27 cellular contexts compared by ENCODE assay signal in the genomic region with DNA sequence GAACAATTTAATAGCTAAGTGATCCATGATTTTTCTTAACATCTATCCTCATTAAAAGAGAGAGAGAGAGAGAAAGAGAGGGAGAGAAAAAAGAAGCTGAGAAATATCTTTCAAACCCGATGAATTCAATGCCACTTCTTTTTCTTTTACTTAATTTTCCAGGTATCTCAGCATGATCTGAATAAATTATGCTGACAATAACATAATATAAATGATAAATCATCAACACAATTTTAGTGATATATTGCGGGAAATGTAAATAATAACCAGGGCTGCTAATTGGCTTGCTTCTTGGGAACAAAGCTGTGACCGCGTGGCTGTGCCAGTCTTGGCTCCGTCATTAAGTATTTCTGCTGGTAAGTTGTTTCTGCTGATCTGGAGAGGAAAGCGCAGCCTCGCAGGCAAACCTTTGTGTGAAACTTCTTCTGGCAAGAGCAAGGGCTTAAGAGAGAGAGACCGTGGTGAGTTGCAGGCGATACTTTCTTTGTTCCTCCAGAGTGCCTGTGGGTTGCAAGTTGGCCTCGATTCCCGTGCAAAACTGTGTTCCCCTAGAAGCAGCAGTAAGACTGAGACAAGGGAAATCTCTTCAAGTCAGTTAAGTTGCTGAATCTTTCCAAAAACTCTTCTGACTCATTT.
DNase-seq lines count a peak whose midpoint lies in the region; ATAC-seq, FAIRE-seq and TF ChIP-seq lines count a peak whose summit lies in the region.
"Had no signal": no experiment of that assay in that cellular context is flagged by ENCODE, and none has a peak within 500 bp of the region (broad histone marks: within the 10 kb centered on the region; RNA-seq: fewer than 3 reads in every experiment).

No MANE protein-coding gene starts in this region.

- no peak overlapping the region for H2BK5ac ChIP-seq in neuronal stem cell (ENCODE audit: low read length)

- no peak overlapping the region for H2BK120ac ChIP-seq in neuronal stem cell (ENCODE audit: low read depth, low read length)

- H3K9me2 ChIP-seq in hepatocyte (replicated peaks; ENCODE audit: insufficient read depth): no peaks in the 10 kb centered on the region

- no peak overlapping the region for H2BK12ac ChIP-seq in neuronal stem cell (ENCODE audit: low read length)

- intact Hi-C loops in HepG2 (cut with micrococcal nuclease; ENCODE audit: unreplicated experiment) (no loop called here), right lobe of liver (cut with DNase I) (no loop called here)

- 50% methylated on average over 11 of the region's 11 CpGs for WGBS in HepG2 (ENCODE audit: low lambda C conversion rate)
- 44% methylated on average over 8 of the region's 11 CpGs for WGBS in right lobe of liver (ENCODE audit: insufficient coverage, low coverage, low lambda C conversion rate, missing lambda C conversion rate)
- 58% methylated on average over 11 of the region's 11 CpGs for WGBS in hepatocyte (ENCODE audit: low lambda C conversion rate, missing lambda C conversion rate)
- no CpG with 5 or more reads among the region's 11 CpGs for WGBS in neuronal stem cell (ENCODE audit: extremely low coverage in 2 of 2, insufficient read length in 2 of 2, insufficient replicate concordance in 1 of 2), 2 donors

- no peaks in the 10 kb centered on the region for H3K36me3 ChIP-seq in HepG2 (replicated peaks in 1 of 2; ENCODE audit: control insufficient read depth in 1 of 2, insufficient read depth in 2 of 2, low read length in 2 of 2)
- no peaks in the 10 kb centered on the region for H3K36me3 ChIP-seq in right lobe of liver
- no peaks in the 10 kb centered on the region for H3K36me3 ChIP-seq in hepatocyte (replicated peaks; ENCODE audit: insufficient read depth, low read depth)
- no peaks in the 10 kb centered on the region for H3K36me3 ChIP-seq in neuronal stem cell (replicated peaks in 1 of 2; ENCODE audit: control insufficient read depth in 2 of 2, insufficient read depth in 2 of 2, low read length in 2 of 2)
- H3K36me3 ChIP-seq: breast epithelium, spleen had no signal

- H3K4me3 ChIP-seq in HepG2 (replicated peaks in 1 of 3; ENCODE audit: insufficient read depth in 1 of 3, low read depth in 2 of 3, low read length in 3 of 3): no peak overlapping the region
- H3K4me3 ChIP-seq in right lobe of liver: no peak overlapping the region
- no peak overlapping the region for H3K4me3 ChIP-seq in hepatocyte
- no peak overlapping the region for H3K4me3 ChIP-seq in neuronal stem cell (ENCODE audit: low read length in 2 of 2)
- H3K4me3 ChIP-seq: spleen had no signal

- H2AK5ac ChIP-seq in neuronal stem cell (ENCODE audit: low read depth, low read length): no peak overlapping the region

- in situ Hi-C loops in HepG2 (cut with HindIII; ENCODE audit: extremely low pct_ligation_motif_present, low pct_unique_long_range_greater_than_20kb): no loop called here

- DNase-seq in HepG2 (ENCODE audit: low spot score) (no peak), right lobe of liver (no peak), hepatocyte (ENCODE audit: low spot score) (no peak), neuronal stem cell (ENCODE audit: low spot score) (peak; percentile 20), NCI-H748 treated with DMSO at 0.1 percent for 48 hours (lab: John Stamatoyannopoulos, UW) (no peak), KG1 (lab: John Stamatoyannopoulos, UW) (no peak), NCI-H82 treated with DMSO at 0.1 percent for 48 hours (lab: John Stamatoyannopoulos, UW; ENCODE audit: unreplicated experiment) (no peak)
- DNase-seq in activated CD4-positive, alpha-beta T cell treated with anti-CD3 and anti-CD28 coated beads for 48 hours: no peak
- DNase-seq: 8988T; activated CD4-positive, alpha-beta T cell treated with anti-CD3 and anti-CD28 coated beads, Interleukin-2, amount 50 U/mL, for 48 hours; activated effector memory CD4-positive, alpha-beta T cell treated with Interleukin-2 at 50 U/mL for 16 hours; EL; GOT3; left cardiac atrium; mesenchymal stem cell; MM.1S; natural killer cell; NCI-H146; NCI-H2171 treated with DMSO at 0.1 percent for 48 hours; NCI-H526; spleen; stimulated activated CD4-positive, alpha-beta T cell treated with anti-CD3 and anti-CD28 coated beads, Interleukin-4, amount 100 ng/mL, for 4 hours had no signal

- H3K27ac ChIP-seq in HepG2 (ENCODE audit: extremely low read length, insufficient read depth, low read length): no peak overlapping the region
- H3K27ac ChIP-seq in right lobe of liver: no peak overlapping the region
- no peak overlapping the region for H3K27ac ChIP-seq in hepatocyte
- no peak overlapping the region for H3K27ac ChIP-seq in neuronal stem cell (replicated peaks; ENCODE audit: low read length)
- H3K27ac ChIP-seq: breast epithelium, RWPE1, spleen had no signal

- ATAC-seq in HepG2: no peak
- ATAC-seq in right lobe of liver: no peak
- ATAC-seq: natural killer cell, SK-N-SH treated with all-trans-retinoic acid at 6 μM for 48 hours, WTC11 had no signal

- no peak overlapping the region for H2BK15ac ChIP-seq in neuronal stem cell (ENCODE audit: low read length)

- TF ChIP-seq RAD21 in HepG2 (CRISPR knock-in tag; IDR thresholded peaks at IDR 0.05): no peak

- no TSS peak for BruUV-seq in HepG2 (replicated peaks; lab: Mats Ljungman, UMichigan)

- POLR2A ChIA-PET in HepG2 (lab: Yijun Ruan, JAX): no interaction called here

- no peak overlapping the region for H3K23ac ChIP-seq in neuronal stem cell (ENCODE audit: low read depth, low read length, poor library complexity)

- H3K18ac ChIP-seq in neuronal stem cell (ENCODE audit: low read length): no peak overlapping the region

- no peak for FAIRE-seq in HepG2 (lab: Jason Lieb, UNC)
- FAIRE-seq: colon had no signal

- H2AFZ ChIP-seq in HepG2 (ENCODE audit: low read length) (no peak overlapping the region), hepatocyte (peak overlapping the region; percentile 21), neuronal stem cell (ENCODE audit: low read length) (no peak overlapping the region)

- no peaks in the 10 kb centered on the region for H3K4me1 ChIP-seq in HepG2 (ENCODE audit: insufficient read depth, low read length)
- no peaks in the 10 kb centered on the region for H3K4me1 ChIP-seq in right lobe of liver
- no peaks in the 10 kb centered on the region for H3K4me1 ChIP-seq in hepatocyte (ENCODE audit: insufficient read depth)
- H3K4me1 ChIP-seq in neuronal stem cell (ENCODE audit: control insufficient read depth in 2 of 2, insufficient read depth in 1 of 2, low read depth in 1 of 2, low read length in 2 of 2): peaks cover 0 to 2% of the 10 kb centered on the region in 2 donors
- H3K4me1 ChIP-seq: breast epithelium, spleen had no signal

- H3K4me2 ChIP-seq in HepG2 (ENCODE audit: low read depth, low read length): no peak overlapping the region
- H3K4me2 ChIP-seq in hepatocyte: no peak overlapping the region
- H3K4me2 ChIP-seq in neuronal stem cell (ENCODE audit: insufficient read depth, low read length, poor library complexity, severe bottlenecking): no peak overlapping the region

- no peak overlapping the region for H4K91ac ChIP-seq in neuronal stem cell (ENCODE audit: low read depth, low read length, poor library complexity)

- TF ChIP-seq POLR2A in HepG2 (IDR thresholded peaks at IDR 0.05; ENCODE audit: insufficient read depth in 1 of 2, low read depth in 2 of 2, low read length in 2 of 2): no peak
- TF ChIP-seq POLR2A in right lobe of liver (IDR thresholded peaks at IDR 0.05): no peak

- H3K14ac ChIP-seq in neuronal stem cell (ENCODE audit: low read length): no peak overlapping the region

- H3K9me3 ChIP-seq in HepG2 (ENCODE audit: low read length) (peaks cover 99% of the 10 kb centered on the region), right lobe of liver (no peaks in the 10 kb centered on the region), hepatocyte (ENCODE audit: low read depth) (no peaks in the 10 kb centered on the region), neuronal stem cell (replicated peaks in 1 of 2; ENCODE audit: control insufficient read depth in 2 of 2, insufficient read depth in 1 of 2, low read depth in 1 of 2, low read length in 2 of 2) (peaks cover 0 to 7% of the 10 kb centered on the region in 2 donors)

- H4K20me1 ChIP-seq in HepG2 (ENCODE audit: insufficient read depth, low read length) (no peaks in the 10 kb centered on the region), hepatocyte (ENCODE audit: insufficient read depth, poor library complexity, severe bottlenecking) (no peaks in the 10 kb centered on the region)

- no peaks in the 10 kb centered on the region for H3K79me2 ChIP-seq in HepG2 (ENCODE audit: insufficient read depth, low read length)
- H3K79me2 ChIP-seq in hepatocyte: no peaks in the 10 kb centered on the region

- H3K79me1 ChIP-seq in neuronal stem cell (ENCODE audit: low read depth, low read length): no peaks in the 10 kb centered on the region

- no peak overlapping the region for H3K4ac ChIP-seq in neuronal stem cell (ENCODE audit: low read length)

- H3K9ac ChIP-seq in HepG2 (ENCODE audit: insufficient read depth, low read depth, low read length) (no peak overlapping the region), neuronal stem cell (ENCODE audit: low read depth, low read length, poor library complexity) (no peak overlapping the region)

- CTCF ChIA-PET in HepG2 (lab: Yijun Ruan, JAX; ENCODE audit: low intra/inter-chr PET ratio, low total read pairs): no interaction called here

- no peak overlapping the region for H4K8ac ChIP-seq in neuronal stem cell (ENCODE audit: low read depth, low read length)

- H3K27me3 ChIP-seq in HepG2 (ENCODE audit: control insufficient read depth in 1 of 2, insufficient read depth in 2 of 2, low read length in 2 of 2) (no peaks in the 10 kb centered on the region), right lobe of liver (no peaks in the 10 kb centered on the region), hepatocyte (no peaks in the 10 kb centered on the region), neuronal stem cell (ENCODE audit: control insufficient read depth in 3 of 3, insufficient read depth in 3 of 3, low read depth in 1 of 3, low read length in 3 of 3) (no peaks in the 10 kb centered on the region)
- H3K27me3 ChIP-seq: breast epithelium, spleen had no signal

- no peak for TF ChIP-seq CTCF in HepG2 (CRISPR knock-in tag; IDR thresholded peaks at IDR 0.05)
- TF ChIP-seq CTCF in right lobe of liver (IDR thresholded peaks at IDR 0.05): no peak
- TF ChIP-seq CTCF in hepatocyte (IDR thresholded peaks at IDR 0.05; ENCODE audit: poor library complexity): no peak

- TF ChIP-seq EP300 in HepG2 (IDR thresholded peaks at IDR 0.05; ENCODE audit: low read depth in 2 of 2, low read length in 2 of 2) (no peak), HepG2 (CRISPR knock-in tag; IDR thresholded peaks at IDR 0.05; ENCODE audit: borderline replicate concordance) (no peak)

TF ChIP-seq in HepG2, 621 proteins besides CTCF, POLR2A, EP300 and RAD21 (continues in another document):
- no peak for TF ChIP-seq RAD51 (IDR thresholded peaks at IDR 0.05; ENCODE audit: borderline replicate concordance)
